Comparison of ENCODE assay signal across 16 cellular contexts in genomic region chr14:31241450-31242114, GRCh38. TPM values are rescaled to one million over a fixed set of nuclear protein-coding genes. Genes with fewer than 3 reads are reported as not detected.
DNase-seq lines count a peak whose midpoint lies in the region; ATAC-seq and TF ChIP-seq lines count a peak whose summit lies in the region.
"Had no signal": no experiment of that assay in that cellular context is flagged by ENCODE, and none has a peak within 500 bp of the region (broad histone marks: within the 10 kb centered on the region; RNA-seq: fewer than 3 reads in every experiment).

No MANE protein-coding gene starts in this region.

- no peak overlapping the region for H3K4me3 Mint-ChIP-seq in dendritic cell treated with granulocyte-macrophage colony-stimulating factor and Interleukin-4, amounts not matched to agents 40 ng/mL and 50 ng/mL, for 4 days
- H3K4me3 Mint-ChIP-seq: activated T-cell treated with anti-CD3 and anti-CD28 coated beads, Interleukin-2, amount 50 U/mL, for 24 hours had no signal

- no peaks in the 10 kb centered on the region for H3K9me3 Mint-ChIP-seq in dendritic cell treated with granulocyte-macrophage colony-stimulating factor and Interleukin-4, amounts not matched to agents 40 ng/mL and 50 ng/mL, for 4 days
- H3K9me3 Mint-ChIP-seq: activated T-cell treated with anti-CD3 and anti-CD28 coated beads, Interleukin-2, amount 50 U/mL, for 24 hours had no signal

- peak; percentile 44 for ATAC-seq in Right ventricle myocardium inferior
- no peak for ATAC-seq in lower lobe of right lung
- ATAC-seq in HG03135 (IDR thresholded peaks at IDR 0.05; ENCODE audit: unreplicated experiment) = no peak
- ATAC-seq: Panc1, pancreas had no signal

- H3K27ac ChIP-seq in lower lobe of right lung = peak overlapping the region; percentile 32
- H3K27ac ChIP-seq: pancreas, VCaP had no signal

- no peaks in the 10 kb centered on the region for H3K4me1 ChIP-seq in lower lobe of right lung
- H3K4me1 ChIP-seq: pancreas had no signal

- no peaks in the 10 kb centered on the region for H3K36me3 Mint-ChIP-seq in dendritic cell treated with granulocyte-macrophage colony-stimulating factor and Interleukin-4, amounts not matched to agents 40 ng/mL and 50 ng/mL, for 4 days (ENCODE audit: low read depth)

- H3K4me1 Mint-ChIP-seq in dendritic cell treated with granulocyte-macrophage colony-stimulating factor and Interleukin-4, amounts not matched to agents 40 ng/mL and 50 ng/mL, for 4 days (ENCODE audit: low read depth) = peaks cover 28% of the 10 kb centered on the region

- H3K4me3 ChIP-seq in lower lobe of right lung = peak overlapping the region; percentile 12
- H3K4me3 ChIP-seq: pancreas had no signal

- peak overlapping the region; percentile 2 for H3K27ac Mint-ChIP-seq in dendritic cell treated with granulocyte-macrophage colony-stimulating factor and Interleukin-4, amounts not matched to agents 40 ng/mL and 50 ng/mL, for 4 days
- H3K27ac Mint-ChIP-seq: activated T-cell treated with anti-CD3 and anti-CD28 coated beads, Interleukin-2, amount 50 U/mL, for 24 hours had no signal

- no peaks in the 10 kb centered on the region for H3K9me3 ChIP-seq in lower lobe of right lung
- H3K9me3 ChIP-seq: pancreas had no signal

- TF ChIP-seq CTCF in lower lobe of right lung (IDR thresholded peaks at IDR 0.05) = no peak

- intact Hi-C loops in Right ventricle myocardium inferior (cut with DNase I) (no loop called here), cardiac septum (cut with DNase I) (no loop called here), lower lobe of right lung (cut with DNase I) (no loop called here)
- intact Hi-C loops in dendritic cell treated with granulocyte-macrophage colony-stimulating factor and Interleukin-4, amounts not matched to agents 40 ng/mL and 50 ng/mL, for 4 days (cut with micrococcal nuclease) = loop anchor here (1.0 kb wide), 1 partner anchor 12 kb away; no protein-coding TSS in a partner anchor

- H3K27me3 Mint-ChIP-seq in dendritic cell treated with granulocyte-macrophage colony-stimulating factor and Interleukin-4, amounts not matched to agents 40 ng/mL and 50 ng/mL, for 4 days = no peaks in the 10 kb centered on the region
- H3K27me3 Mint-ChIP-seq: activated T-cell treated with anti-CD3 and anti-CD28 coated beads, Interleukin-2, amount 50 U/mL, for 24 hours had no signal

- no peaks in the 10 kb centered on the region for H3K36me3 ChIP-seq in lower lobe of right lung
- H3K36me3 ChIP-seq: pancreas had no signal

- H3K27me3 ChIP-seq in lower lobe of right lung (ENCODE audit: low read depth) = no peaks in the 10 kb centered on the region
- H3K27me3 ChIP-seq: pancreas had no signal

- no peak for DNase-seq in Right ventricle myocardium inferior (ENCODE audit: missing footprints)
- no peak for DNase-seq in cardiac septum (ENCODE audit: low spot score)
- DNase-seq in lower lobe of right lung = no peak
- no peak for DNase-seq in kidney tubule cell (ENCODE audit: low spot score)
- no peak for DNase-seq in epidermal melanocyte (ENCODE audit: insufficient read length, low spot score)
- DNase-seq in central memory CD4-positive, alpha-beta T cell = no peak
- DNase-seq: ACHN; activated T-cell treated with anti-CD3 and anti-CD28 coated beads, Interleukin-2, amount 50 U/mL, for 24 hours; cerebellar nuclear complex; DMS153; pancreas; stimulated activated CD4-positive, alpha-beta T cell treated with anti-CD3 and anti-CD28 coated beads, Interleukin-4, amount 100 ng/mL, for 24 hours had no signal

RNA-seq across cellular contexts. Expression of gene HECTD1, which starts 34.0 kb away (rescaled TPM):
- total RNA-seq in Right ventricle myocardium inferior (151 TPM), cardiac septum (158 TPM), lower lobe of right lung (166 TPM)
